ENCODE assay signal across 31 cellular contexts in the genomic region with DNA sequence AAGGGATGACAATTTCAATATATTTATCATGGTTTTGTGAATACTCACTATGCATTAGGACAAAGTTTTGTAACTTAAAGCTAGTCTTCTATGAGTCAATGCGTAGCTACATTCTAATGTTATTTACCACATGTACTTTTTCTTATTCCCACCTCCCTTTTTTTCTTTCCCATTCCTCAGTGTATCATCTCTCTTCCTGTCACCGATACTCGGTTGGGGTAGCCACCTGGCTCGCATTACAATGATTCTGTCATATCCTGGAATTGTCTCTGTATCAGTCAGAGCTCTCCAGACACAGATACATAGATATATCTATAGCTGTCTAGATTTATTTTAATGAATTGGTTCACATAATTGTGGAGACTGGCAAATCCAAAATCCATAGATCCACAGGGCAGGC. TPM values are rescaled to one million over a fixed set of nuclear protein-coding genes. Genes with fewer than 3 reads are reported as not detected.
DNase-seq lines count a peak whose midpoint lies in the region; ATAC-seq, FAIRE-seq and TF ChIP-seq lines count a peak whose summit lies in the region.
"Had no signal": no experiment of that assay in that cellular context is flagged by ENCODE, and none has a peak within 500 bp of the region (broad histone marks: within the 10 kb centered on the region; RNA-seq: fewer than 3 reads in every experiment).

No MANE protein-coding gene starts in this region.

- H3K4me2 ChIP-seq in HepG2 (ENCODE audit: low read depth, low read length), result no peak overlapping the region
- H3K4me2 ChIP-seq: neural progenitor cell had no signal

- H3K4me3 ChIP-seq in HepG2 (replicated peaks in 1 of 3; ENCODE audit: insufficient read depth in 1 of 3, low read depth in 2 of 3, low read length in 3 of 3) (no peak overlapping the region), right lobe of liver (no peak overlapping the region)
- H3K4me3 ChIP-seq: ascending aorta, heart right ventricle, lung, neural progenitor cell, sigmoid colon, SK-N-MC, suprapubic skin had no signal

- 0 out of 2 replicates have a peak, but pooled peaks cover 4% of the 10 kb centered on the region for H3K4me1 ChIP-seq in HepG2 (ENCODE audit: insufficient read depth, low read length)
- no peaks in the 10 kb centered on the region for H3K4me1 ChIP-seq in right lobe of liver
- H3K4me1 ChIP-seq: ascending aorta, neural progenitor cell had no signal

- POLR2A ChIA-PET in HepG2 (lab: Yijun Ruan, JAX), result interaction anchor here (1.5 kb wide), 1 partner anchor 9 kb away, joined by 4 read pairs; the partner anchor contains the start of gene RALA

- WGBS in HepG2 (ENCODE audit: low lambda C conversion rate), result 55% methylated on average over 4 of the region's 4 CpGs
- 73% methylated on average over 4 of the region's 4 CpGs for WGBS in right lobe of liver (ENCODE audit: insufficient coverage, low coverage, low lambda C conversion rate, missing lambda C conversion rate)

- intact Hi-C loops in HepG2 (cut with micrococcal nuclease; ENCODE audit: unreplicated experiment) (no loop called here), right lobe of liver (cut with DNase I) (no loop called here)

- no peak overlapping the region for H3K27ac ChIP-seq in HepG2 (ENCODE audit: extremely low read length, insufficient read depth, low read length)
- no peak overlapping the region for H3K27ac ChIP-seq in right lobe of liver
- H3K27ac ChIP-seq: ascending aorta, heart right ventricle, neural progenitor cell, sigmoid colon, SK-N-MC, suprapubic skin had no signal

- H2AFZ ChIP-seq in HepG2 (ENCODE audit: low read length), result no peak overlapping the region
- H2AFZ ChIP-seq: neural progenitor cell had no signal

- TF ChIP-seq EP300 in HepG2 (IDR thresholded peaks at IDR 0.05; ENCODE audit: low read depth in 2 of 2, low read length in 2 of 2) (no peak), HepG2 (CRISPR knock-in tag; IDR thresholded peaks at IDR 0.05; ENCODE audit: borderline replicate concordance) (no peak)

- H3K27me3 ChIP-seq in HepG2 (ENCODE audit: control insufficient read depth in 1 of 2, insufficient read depth in 2 of 2, low read length in 2 of 2) (no peaks in the 10 kb centered on the region; a peak in 1 of 5 replicates), right lobe of liver (no peaks in the 10 kb centered on the region)
- H3K27me3 ChIP-seq: ascending aorta, suprapubic skin had no signal

- no peak for TF ChIP-seq RAD21 in HepG2 (CRISPR knock-in tag; IDR thresholded peaks at IDR 0.05)

- no peaks in the 10 kb centered on the region for H3K79me2 ChIP-seq in HepG2 (ENCODE audit: insufficient read depth, low read length)

- no TSS peak for BruUV-seq in HepG2 (replicated peaks; lab: Mats Ljungman, UMichigan)

- H3K36me3 ChIP-seq in HepG2 (replicated peaks in 1 of 2; ENCODE audit: control insufficient read depth in 1 of 2, insufficient read depth in 2 of 2, low read length in 2 of 2) (no peaks in the 10 kb centered on the region), right lobe of liver (no peaks in the 10 kb centered on the region)
- H3K36me3 ChIP-seq: ascending aorta, heart right ventricle, neural progenitor cell, sigmoid colon, suprapubic skin had no signal

- H4K20me1 ChIP-seq in HepG2 (ENCODE audit: insufficient read depth, low read length), result no peaks in the 10 kb centered on the region

- TF ChIP-seq POLR2A in HepG2 (IDR thresholded peaks at IDR 0.05; ENCODE audit: insufficient read depth in 1 of 2, low read depth in 2 of 2, low read length in 2 of 2) (no peak), right lobe of liver (IDR thresholded peaks at IDR 0.05) (no peak)

- in situ Hi-C loops in HepG2 (cut with HindIII; ENCODE audit: extremely low pct_ligation_motif_present, low pct_unique_long_range_greater_than_20kb), result no loop called here

- CTCF ChIA-PET in HepG2 (lab: Yijun Ruan, JAX; ENCODE audit: low intra/inter-chr PET ratio, low total read pairs), result no interaction called here

- H3K9ac ChIP-seq in HepG2 (ENCODE audit: insufficient read depth, low read depth, low read length), result no peak overlapping the region
- H3K9ac ChIP-seq: neural progenitor cell had no signal

- FAIRE-seq in HepG2 (lab: Jason Lieb, UNC), result no peak
- FAIRE-seq: D721Med, endometrium had no signal

- no peaks in the 10 kb centered on the region for H3K9me3 ChIP-seq in HepG2 (ENCODE audit: low read length)
- no peaks in the 10 kb centered on the region for H3K9me3 ChIP-seq in right lobe of liver
- H3K9me3 ChIP-seq: ascending aorta, heart right ventricle, sigmoid colon, suprapubic skin had no signal

- no peak for DNase-seq in HepG2 (ENCODE audit: low spot score)
- DNase-seq in right lobe of liver, result no peak
- DNase-seq in dermis blood vessel endothelial cell, result peak; percentile 78
- DNase-seq in iris pigment epithelial cell (ENCODE audit: low read depth), result peak; percentile 68
- no peak for DNase-seq in amygdala (lab: John Stamatoyannopoulos, UW)
- no peak for DNase-seq in middle frontal gyrus (ENCODE audit: extremely low spot score, low spot score)
- no peak for DNase-seq in AG08396 (ENCODE audit: low spot score)
- no peak for DNase-seq in GM19238 (ENCODE audit: insufficient read length, low spot score)
- DNase-seq: 8988T; activated CD4-positive, alpha-beta T cell treated with anti-CD3 and anti-CD28 coated beads for 1 hour; activated CD8-positive, alpha-beta T cell treated with anti-CD3 and anti-CD28 coated beads, Interleukin-2, amount 10 ng/mL, durations not matched to agents 7 days and 5 days; activated naive CD8-positive, alpha-beta T cell treated with anti-CD3 and anti-CD28 coated beads for 36 hours; activated T-cell treated with anti-CD3 and anti-CD28 coated beads for 4 hours; CD4-positive, CD25-positive, alpha-beta regulatory T cell; H7; heart right ventricle; KG1; NCI-H1417 treated with DMSO at 0.1 percent for 48 hours; NCI-H2107; NCI-H446 treated with DMSO at 0.1 percent for 48 hours; sigmoid colon; stimulated activated CD4-positive, alpha-beta T cell treated with anti-CD3 and anti-CD28 coated beads, Interleukin-15, amount 100 ng/mL, for 24 hours; stimulated activated naive CD4-positive, alpha-beta T cell; T-helper 17 cell had no signal

- no peak for ATAC-seq in HepG2
- ATAC-seq in right lobe of liver, result no peak
- ATAC-seq: activated CD8-positive, alpha-beta T cell treated with anti-CD3 and anti-CD28 coated beads, Interleukin-2, amount 10 ng/mL, durations not matched to agents 7 days and 5 days; heart right ventricle; T-helper 17 cell had no signal

- no peak for TF ChIP-seq CTCF in HepG2 (CRISPR knock-in tag; IDR thresholded peaks at IDR 0.05)
- TF ChIP-seq CTCF in right lobe of liver (IDR thresholded peaks at IDR 0.05), result no peak

RNA-seq across cellular contexts. Expression of gene RALA, which starts 9.8 kb away (rescaled TPM):
- total RNA-seq in HepG2 (2016; rRNA removed; fragmentation: Illumina TruSeq; extraction: Trizol), result 11.8 and 23.0 TPM in 2 replicates
- total RNA-seq in HepG2 (2016; cell fraction: cytosol; rRNA removed; fragmentation: Illumina TruSeq; extraction: Trizol; ENCODE audit: low read depth), result 6.1 and 6.9 TPM in 2 replicates
- 12.6 and 22.2 TPM in 2 replicates for total RNA-seq in HepG2 (2016; cell fraction: insoluble cytoplasmic fraction; rRNA removed; fragmentation: Illumina TruSeq; extraction: Trizol)
- 13.0 and 14.4 TPM in 2 replicates for total RNA-seq in HepG2 (2016; cell fraction: membrane; rRNA removed; fragmentation: Illumina TruSeq; extraction: Trizol)
- total RNA-seq in HepG2 (2016; cell fraction: nucleus; rRNA removed; fragmentation: Illumina TruSeq; extraction: Trizol), result 10.8 and 11.3 TPM in 2 replicates
- polyA plus RNA-seq in HepG2 (2011; rRNA removed), result 12.8 and 19.5 TPM in 2 replicates
- 9.2 and 12.2 TPM in 2 replicates for polyA plus RNA-seq in HepG2 (2011; cell fraction: cytosol; rRNA removed)
- polyA plus RNA-seq in HepG2 (2011; cell fraction: nucleus; rRNA removed), result 6.4 and 6.7 TPM in 2 replicates
- polyA plus RNA-seq in HepG2 (2012), result 23.7 and 26.7 TPM in 2 replicates
- 14.5 and 15.2 TPM in 2 replicates for polyA plus RNA-seq in HepG2 (2016; cell fraction: cytosol; fragmentation: Illumina TruSeq; extraction: Trizol; ENCODE audit: low read depth)
- 50.3 and 60.4 TPM in 2 replicates for polyA plus RNA-seq in HepG2 (2016; cell fraction: insoluble cytoplasmic fraction; fragmentation: Illumina TruSeq; extraction: Trizol; ENCODE audit: low read depth)
- 16.5 and 20.5 TPM in 2 replicates for polyA plus RNA-seq in HepG2 (2016; cell fraction: membrane; fragmentation: Illumina TruSeq; extraction: Trizol; ENCODE audit: low read depth)
- 19.8 and 21.9 TPM in 2 replicates for polyA plus RNA-seq in HepG2 (2016; cell fraction: nucleus; fragmentation: Illumina TruSeq; extraction: Trizol; ENCODE audit: insufficient read depth, low read depth)
- polyA minus RNA-seq in HepG2 (2011; rRNA and poly(A)+ RNA removed; ENCODE audit: low replicate concordance), result 9.4 and 17.2 TPM in 2 replicates
- 16.0 and 21.1 TPM in 2 replicates for polyA minus RNA-seq in HepG2 (2011; cell fraction: cytosol; rRNA and poly(A)+ RNA removed)
- polyA minus RNA-seq in HepG2 (2011; cell fraction: nucleus; rRNA and poly(A)+ RNA removed), result 23.4 and 25.4 TPM in 2 replicates
- total RNA-seq in right lobe of liver, result 10 to 100 TPM in 5 of 6 experiments, 1 to 10 TPM in 1; 7.5 to 13.8 (median 12.4) TPM
- total RNA-seq in dermis blood vessel endothelial cell, result 36.9 and 49.4 TPM in 2 replicates

RNA-seq across cellular contexts. Expression of gene YAE1, which starts 47.4 kb away (rescaled TPM):
- total RNA-seq in HepG2 (2016; rRNA removed; fragmentation: Illumina TruSeq; extraction: Trizol) (28.3 and 32.9 TPM in 2 replicates), right lobe of liver (10 to 100 TPM in 1 of 6 experiments, 1 to 10 TPM in 5; 5.4 to 11.2 (median 7.4) TPM), dermis blood vessel endothelial cell (16.2 and 22.3 TPM in 2 replicates)
- 12.5 and 12.7 TPM in 2 replicates for total RNA-seq in HepG2 (2016; cell fraction: cytosol; rRNA removed; fragmentation: Illumina TruSeq; extraction: Trizol; ENCODE audit: low read depth)
- total RNA-seq in HepG2 (2016; cell fraction: insoluble cytoplasmic fraction; rRNA removed; fragmentation: Illumina TruSeq; extraction: Trizol), result 30.7 and 33.3 TPM in 2 replicates
- 14.6 and 15.8 TPM in 2 replicates for total RNA-seq in HepG2 (2016; cell fraction: membrane; rRNA removed; fragmentation: Illumina TruSeq; extraction: Trizol)
- total RNA-seq in HepG2 (2016; cell fraction: nucleus; rRNA removed; fragmentation: Illumina TruSeq; extraction: Trizol), result 30.1 and 33.7 TPM in 2 replicates
- polyA plus RNA-seq in HepG2 (2011; rRNA removed), result 16.8 and 18.7 TPM in 2 replicates
- 8.3 and 14.2 TPM in 2 replicates for polyA plus RNA-seq in HepG2 (2011; cell fraction: cytosol; rRNA removed)
- polyA plus RNA-seq in HepG2 (2011; cell fraction: nucleus; rRNA removed), result 9.4 and 16.5 TPM in 2 replicates
- polyA plus RNA-seq in HepG2 (2012), result 18.1 and 23.0 TPM in 2 replicates
- 5.8 and 6.2 TPM in 2 replicates for polyA plus RNA-seq in HepG2 (2016; cell fraction: cytosol; fragmentation: Illumina TruSeq; extraction: Trizol; ENCODE audit: low read depth)
- 34.8 and 35.3 TPM in 2 replicates for polyA plus RNA-seq in HepG2 (2016; cell fraction: insoluble cytoplasmic fraction; fragmentation: Illumina TruSeq; extraction: Trizol; ENCODE audit: low read depth)
- 6.6 and 7.4 TPM in 2 replicates for polyA plus RNA-seq in HepG2 (2016; cell fraction: membrane; fragmentation: Illumina TruSeq; extraction: Trizol; ENCODE audit: low read depth)
- polyA plus RNA-seq in HepG2 (2016; cell fraction: nucleus; fragmentation: Illumina TruSeq; extraction: Trizol; ENCODE audit: insufficient read depth, low read depth), result 38.2 and 38.8 TPM in 2 replicates
- polyA minus RNA-seq in HepG2 (2011; rRNA and poly(A)+ RNA removed; ENCODE audit: low replicate concordance), result 3.7 and 5.4 TPM in 2 replicates
- polyA minus RNA-seq in HepG2 (2011; cell fraction: cytosol; rRNA and poly(A)+ RNA removed), result 6.5 and 12.1 TPM in 2 replicates
- 50.2 and 64.5 TPM in 2 replicates for polyA minus RNA-seq in HepG2 (2011; cell fraction: nucleus; rRNA and poly(A)+ RNA removed)

Comparison
In these comparisons a context has a peak if more than half of its experiments do, and no peak if none do; other contexts are left out.
1. DNase-seq: peak in dermis blood vessel endothelial cell (single experiment) and iris pigment epithelial cell (single experiment); none in HepG2 (single experiment), right lobe of liver (0 of 3), amygdala (0 of 56), middle frontal gyrus (single experiment), AG08396 (single experiment) and GM19238 (single experiment).